ENCODE assay signal across 8 cellular contexts in the genomic region with DNA sequence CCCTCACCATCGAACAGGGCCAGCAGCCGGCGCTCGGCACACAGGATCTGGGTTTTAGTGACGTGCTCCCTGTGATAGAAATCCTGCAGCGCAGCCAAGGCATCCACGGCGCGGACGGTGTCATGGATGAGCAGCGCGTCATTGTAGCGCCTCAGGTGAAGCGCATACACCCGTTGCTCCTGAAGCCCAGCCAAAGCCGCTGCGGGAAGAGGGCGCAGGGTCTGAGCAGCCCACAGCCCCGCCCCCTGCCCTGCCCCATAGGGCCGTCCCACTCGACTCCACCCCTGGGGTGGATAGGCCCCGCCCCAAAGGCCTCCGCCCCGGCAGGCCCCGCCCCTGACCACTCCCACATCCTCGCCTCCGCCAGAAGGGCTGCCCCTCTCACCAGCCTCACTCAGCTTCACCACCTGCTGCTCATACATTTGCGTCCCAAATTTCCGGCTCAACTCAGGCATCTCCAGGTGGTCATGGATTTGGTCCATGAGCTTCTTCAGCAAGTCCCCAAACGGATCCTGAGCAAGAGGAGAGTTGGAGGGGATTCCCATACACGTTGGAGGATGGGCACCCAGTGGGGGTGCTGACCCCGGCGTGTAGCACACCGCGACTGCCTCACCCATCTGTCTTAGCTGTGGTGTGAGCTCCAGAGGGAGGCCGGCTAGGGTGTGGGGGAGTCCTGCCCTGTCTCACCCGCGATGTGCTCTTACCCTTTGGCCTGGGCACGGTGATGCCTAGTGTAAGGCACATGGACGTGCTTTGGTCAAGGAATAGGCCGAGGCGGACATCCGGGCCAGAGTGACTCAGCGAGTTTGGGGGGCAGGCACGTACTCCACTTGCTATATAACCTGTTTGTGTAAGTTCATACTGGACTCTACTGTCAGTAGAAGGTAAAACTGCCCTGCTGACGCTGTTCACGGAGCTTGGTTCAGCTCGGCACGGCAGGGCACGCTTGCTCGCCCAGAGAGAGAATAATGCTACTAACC. TPM values are rescaled to one million over a fixed set of nuclear protein-coding genes. Genes with fewer than 3 reads are reported as not detected.
DNase-seq lines count a peak whose midpoint lies in the region; ATAC-seq and TF ChIP-seq lines count a peak whose summit lies in the region.

No MANE protein-coding gene starts in this region.

- H3K4me3 Mint-ChIP-seq in CD8-positive, alpha-beta T cell: peak overlapping the region; percentile 63
- peak overlapping the region; percentile 56 for H3K4me3 Mint-ChIP-seq in activated naive CD8-positive, alpha-beta T cell

- intact Hi-C loops in CD8-positive, alpha-beta T cell (cut with DNase I, micrococcal nuclease): no loop called here

- H3K36me3 ChIP-seq in CD8-positive, alpha-beta T cell (ENCODE audit: insufficient read depth, low read length): peaks cover 3% of the 10 kb centered on the region
- no peaks in the 10 kb centered on the region for H3K36me3 ChIP-seq in MM.1S (replicated peaks; ENCODE audit: insufficient read depth, low read length)
- H3K36me3 ChIP-seq in SU-DHL-6 (ENCODE audit: low read length): no peaks in the 10 kb centered on the region
- 0 out of 2 replicates have a peak, but pooled peaks cover 2% of the 10 kb centered on the region for H3K36me3 ChIP-seq in iPS DF 6.9 (ENCODE audit: control insufficient read depth, insufficient read depth, low read length)
- no peaks in the 10 kb centered on the region for H3K36me3 ChIP-seq in smooth muscle cell (ENCODE audit: low read depth)

- CTCF ChIA-PET in CD8-positive, alpha-beta T cell (lab: Charles Lee): interaction anchor here (1.0 to 3.3 kb wide), 6 partner anchors 9 to 144 kb away, joined by 3 to 17 read pairs (median 6); a partner anchor contains a TSS

- H2AFZ ChIP-seq in MM.1S (ENCODE audit: low read length) (peak overlapping the region; percentile 58), SU-DHL-6 (ENCODE audit: low read depth, low read length, severe bottlenecking) (no peak overlapping the region), smooth muscle cell (ENCODE audit: low read depth) (no peak overlapping the region)

- H3K9ac ChIP-seq in MM.1S (ENCODE audit: low read length) (no peak overlapping the region), SU-DHL-6 (ENCODE audit: low read length) (no peak overlapping the region), smooth muscle cell (ENCODE audit: low read depth) (no peak overlapping the region)

- peaks cover 12% of the 10 kb centered on the region for H3F3A ChIP-seq in MM.1S (ENCODE audit: insufficient read depth, low read length)
- no peaks in the 10 kb centered on the region for H3F3A ChIP-seq in SU-DHL-6 (ENCODE audit: insufficient read depth)
- no peaks in the 10 kb centered on the region for H3F3A ChIP-seq in smooth muscle cell (ENCODE audit: low read depth)

- H3K27me3 ChIP-seq in CD8-positive, alpha-beta T cell (ENCODE audit: insufficient read depth, low read length): no peaks in the 10 kb centered on the region
- H3K27me3 ChIP-seq in MM.1S (replicated peaks; ENCODE audit: insufficient read depth, low read length): no peaks in the 10 kb centered on the region
- no peaks in the 10 kb centered on the region for H3K27me3 ChIP-seq in SU-DHL-6 (ENCODE audit: low read length)
- no peaks in the 10 kb centered on the region for H3K27me3 ChIP-seq in iPS DF 6.9 (ENCODE audit: control insufficient read depth, insufficient read depth, low read length)
- no peaks in the 10 kb centered on the region for H3K27me3 ChIP-seq in smooth muscle cell (ENCODE audit: low read depth)

- peaks cover 26% of the 10 kb centered on the region for H3K4me1 ChIP-seq in CD8-positive, alpha-beta T cell (ENCODE audit: insufficient read depth, low read length)
- H3K4me1 ChIP-seq in MM.1S (ENCODE audit: low read length): peaks cover 18% of the 10 kb centered on the region
- H3K4me1 ChIP-seq in iPS DF 6.9 (ENCODE audit: control insufficient read depth, insufficient read depth, low read length): peaks cover 9% of the 10 kb centered on the region
- H3K4me1 ChIP-seq in smooth muscle cell (ENCODE audit: low read depth): no peaks in the 10 kb centered on the region

- H3K27me3 Mint-ChIP-seq in CD8-positive, alpha-beta T cell (ENCODE audit: low read depth): no peaks in the 10 kb centered on the region
- no peaks in the 10 kb centered on the region for H3K27me3 Mint-ChIP-seq in activated naive CD8-positive, alpha-beta T cell

- H4K20me1 ChIP-seq in MM.1S (ENCODE audit: insufficient read depth, low read length) (no peaks in the 10 kb centered on the region), SU-DHL-6 (ENCODE audit: low read depth, low read length) (no peaks in the 10 kb centered on the region), smooth muscle cell (ENCODE audit: low read depth) (no peaks in the 10 kb centered on the region)

- ATAC-seq in CD8-positive, alpha-beta T cell: peak; percentile 87
- ATAC-seq in GM21528 (IDR thresholded peaks at IDR 0.05; ENCODE audit: low FRiP score, unreplicated experiment): peak; percentile 62

- H3K4me2 ChIP-seq in MM.1S (ENCODE audit: low read depth, low read length) (peak overlapping the region; percentile 65; the same call in 1 of the 2 replicates), SU-DHL-6 (ENCODE audit: low read depth, low read length, poor library complexity, severe bottlenecking) (peak overlapping the region; percentile 39), smooth muscle cell (peak overlapping the region; percentile 72)

- H3K36me3 Mint-ChIP-seq in CD8-positive, alpha-beta T cell: peaks cover 58% of the 10 kb centered on the region
- H3K36me3 Mint-ChIP-seq in activated naive CD8-positive, alpha-beta T cell: peaks cover 2% of the 10 kb centered on the region

- H3K9me3 Mint-ChIP-seq in CD8-positive, alpha-beta T cell: no peaks in the 10 kb centered on the region
- no peaks in the 10 kb centered on the region for H3K9me3 Mint-ChIP-seq in activated naive CD8-positive, alpha-beta T cell (ENCODE audit: low read depth)

- H3K27ac ChIP-seq in CD8-positive, alpha-beta T cell (ENCODE audit: low read depth, low read length): no peak overlapping the region
- no peak overlapping the region for H3K27ac ChIP-seq in MM.1S (ENCODE audit: low read length)
- no peak overlapping the region for H3K27ac ChIP-seq in SU-DHL-6 (ENCODE audit: low read depth, low read length)
- H3K27ac ChIP-seq in iPS DF 6.9 (ENCODE audit: low read length): no peak overlapping the region
- H3K27ac ChIP-seq in smooth muscle cell (ENCODE audit: low read depth): no peak overlapping the region

- no peaks in the 10 kb centered on the region for H3K79me2 ChIP-seq in MM.1S (ENCODE audit: low read length)
- no peaks in the 10 kb centered on the region for H3K79me2 ChIP-seq in SU-DHL-6 (ENCODE audit: insufficient read depth, low read length)
- no peaks in the 10 kb centered on the region for H3K79me2 ChIP-seq in smooth muscle cell (ENCODE audit: low read depth)

- peak; percentile 83 to 97 (median 89) for DNase-seq in CD8-positive, alpha-beta T cell
- DNase-seq in MM.1S (peak; percentile 82), iPS DF 6.9 (ENCODE audit: low read depth, low spot score) (peak; percentile 64), smooth muscle cell (lab: John Stamatoyannopoulos, UW; ENCODE audit: unreplicated experiment) (peak; percentile 9), NCI-H1436 (lab: John Stamatoyannopoulos, UW) (no peak)

- H3K9me2 ChIP-seq in MM.1S (replicated peaks; ENCODE audit: insufficient read depth, low read length) (no peaks in the 10 kb centered on the region), SU-DHL-6 (replicated peaks; ENCODE audit: insufficient read depth, low read length) (no peaks in the 10 kb centered on the region)

- no CpG with 5 or more reads among the region's 51 CpGs for WGBS in iPS DF 6.9 (ENCODE audit: insufficient coverage, insufficient read length)
- WGBS in smooth muscle cell (ENCODE audit: low lambda C conversion rate): 30% methylated on average over 51 of the region's 51 CpGs

- no peak overlapping the region for H3K27ac Mint-ChIP-seq in CD8-positive, alpha-beta T cell
- no peak overlapping the region for H3K27ac Mint-ChIP-seq in activated naive CD8-positive, alpha-beta T cell

- TF ChIP-seq CTCF in CD8-positive, alpha-beta T cell (IDR thresholded peaks at IDR 0.05): no peak
- TF ChIP-seq CTCF in MM.1S (IDR thresholded peaks at IDR 0.05; ENCODE audit: low read length) (no peak), SU-DHL-6 (IDR thresholded peaks at IDR 0.05; ENCODE audit: insufficient read depth, low read length, poor library complexity, severe bottlenecking) (no peak), smooth muscle cell (IDR thresholded peaks at IDR 0.05; ENCODE audit: borderline replicate concordance, insufficient read depth, poor library complexity, severe bottlenecking) (no peak)

- H3K4me3 ChIP-seq in CD8-positive, alpha-beta T cell (ENCODE audit: low read depth, low read length): peak overlapping the region; percentile 46
- H3K4me3 ChIP-seq in MM.1S (ENCODE audit: low read length): no peak overlapping the region
- no peak overlapping the region for H3K4me3 ChIP-seq in SU-DHL-6 (ENCODE audit: insufficient read depth, low read length, poor library complexity, severe bottlenecking)
- peak overlapping the region; percentile 39 for H3K4me3 ChIP-seq in iPS DF 6.9 (ENCODE audit: low read length)
- H3K4me3 ChIP-seq in smooth muscle cell: peak overlapping the region; percentile 27

- H3K4me1 Mint-ChIP-seq in CD8-positive, alpha-beta T cell (ENCODE audit: low read depth): peaks cover 41% of the 10 kb centered on the region
- H3K4me1 Mint-ChIP-seq in activated naive CD8-positive, alpha-beta T cell (ENCODE audit: low read depth): peaks cover 34% of the 10 kb centered on the region

- POLR2A ChIA-PET in CD8-positive, alpha-beta T cell (lab: Charles Lee): interaction anchor here (1.4 to 1.5 kb wide), 2 partner anchors 9 to 88 kb away, joined by 3 to 6 read pairs; a partner anchor contains a TSS

- H3K9me3 ChIP-seq in CD8-positive, alpha-beta T cell (ENCODE audit: low read length): no peaks in the 10 kb centered on the region
- no peaks in the 10 kb centered on the region for H3K9me3 ChIP-seq in MM.1S (replicated peaks; ENCODE audit: insufficient read depth, low read length)
- H3K9me3 ChIP-seq in SU-DHL-6 (ENCODE audit: insufficient read depth, low read length): no peaks in the 10 kb centered on the region
- no peaks in the 10 kb centered on the region for H3K9me3 ChIP-seq in iPS DF 6.9 (ENCODE audit: control insufficient read depth, insufficient read depth, low read length)
- no peaks in the 10 kb centered on the region for H3K9me3 ChIP-seq in smooth muscle cell (replicated peaks; ENCODE audit: low read depth)

RNA-seq across cellular contexts. Expression of a gene that starts 4.6 kb away (rescaled TPM):
- 10 to 100 TPM; 32.8 to 39.1 TPM for total RNA-seq in CD8-positive, alpha-beta T cell
- 1.0 and 4.2 TPM in 2 replicates for total RNA-seq in smooth muscle cell
- polyA plus RNA-seq in smooth muscle cell: 0.67 TPM in 1 of 2 replicates, not detected in the other

RNA-seq across cellular contexts. Expression of a gene that starts 9.6 kb away (rescaled TPM):
- total RNA-seq in CD8-positive, alpha-beta T cell: under 1 TPM in 1 of 2 experiments, not detected in 1; 0.19 TPM
- total RNA-seq in smooth muscle cell: 0.27 and 0.45 TPM in 2 replicates
- polyA plus RNA-seq in smooth muscle cell: 0.18 and 0.70 TPM in 2 replicates

RNA-seq across cellular contexts. Expression of a gene that starts 13.3 kb away (rescaled TPM):
- 10 to 100 TPM; 39.3 to 42.5 TPM for total RNA-seq in CD8-positive, alpha-beta T cell
- 15.6 and 17.1 TPM in 2 replicates for total RNA-seq in smooth muscle cell
- polyA plus RNA-seq in smooth muscle cell: 25.3 and 29.5 TPM in 2 replicates

RNA-seq across cellular contexts. Expression of a gene that starts 14.7 kb away (rescaled TPM):
- total RNA-seq in CD8-positive, alpha-beta T cell: not detected
- total RNA-seq in smooth muscle cell: not detected in 2 replicates
- 0.39 and 1.0 TPM in 2 replicates for polyA plus RNA-seq in smooth muscle cell

RNA-seq across cellular contexts. Expression of a gene that starts 46.9 kb away (rescaled TPM):
- total RNA-seq in CD8-positive, alpha-beta T cell: 10 to 100 TPM; 79.3 to 86.7 TPM
- total RNA-seq in smooth muscle cell: 92.8 and 113 TPM in 2 replicates
- polyA plus RNA-seq in smooth muscle cell: 152 and 158 TPM in 2 replicates

Comparison
In these comparisons a context has a peak if more than half of its experiments do, and no peak if none do; other contexts are left out.
1. H3K4me3 ChIP-seq: peak in CD8-positive, alpha-beta T cell (single experiment), iPS DF 6.9 (single experiment) and smooth muscle cell (single experiment); none in MM.1S (single experiment) and SU-DHL-6 (single experiment).
2. Peak in every context shown above with its lines, with median percentiles within 50 percentile points of each other: H3K4me2 ChIP-seq.